12 cellular contexts compared by ENCODE assay signal in genomic region chrX:110276778-110277177, GRCh38. TPM values are rescaled to one million over a fixed set of nuclear protein-coding genes. Genes with fewer than 3 reads are reported as not detected.
DNase-seq lines count a peak whose midpoint lies in the region; ATAC-seq and TF ChIP-seq lines count a peak whose summit lies in the region.
"Had no signal": no experiment of that assay in that cellular context is flagged by ENCODE, and none has a peak within 500 bp of the region (broad histone marks: within the 10 kb centered on the region; RNA-seq: fewer than 3 reads in every experiment).

No MANE protein-coding gene starts in this region.

- H3K27me3 ChIP-seq in esophagus muscularis mucosa: no peaks in the 10 kb centered on the region

- no peak for TF ChIP-seq POLR2A in esophagus muscularis mucosa (IDR thresholded peaks at IDR 0.05; ENCODE audit: low read depth)

- peaks cover 0 to 5% (median 0%) of the 10 kb centered on the region in 4 donors for H3K4me1 ChIP-seq in esophagus muscularis mucosa

- peak; percentile 98 for ATAC-seq in GM18868 (IDR thresholded peaks at IDR 0.05; ENCODE audit: unreplicated experiment)
- peak; percentile 93 for ATAC-seq in GM21619 (IDR thresholded peaks at IDR 0.05; ENCODE audit: unreplicated experiment)
- ATAC-seq in HG03159 (IDR thresholded peaks at IDR 0.05; ENCODE audit: unreplicated experiment): peak; percentile 89

- intact Hi-C loops in esophagus muscularis mucosa (cut with DNase I): no loop called here

- 63% methylated on average over 2 of the region's 2 CpGs for WGBS in esophagus muscularis mucosa

- no peak overlapping the region for H3K4me3 ChIP-seq in esophagus muscularis mucosa

- H3K27ac ChIP-seq in esophagus muscularis mucosa (replicated peaks in 1 of 4): no peak overlapping the region

- H3K36me3 ChIP-seq in esophagus muscularis mucosa: no peaks in the 10 kb centered on the region

- TF ChIP-seq EP300 in esophagus muscularis mucosa (IDR thresholded peaks at IDR 0.05): no peak

- H3K9me3 ChIP-seq in esophagus muscularis mucosa: no peaks in the 10 kb centered on the region

- no peak for TF ChIP-seq CTCF in esophagus muscularis mucosa (IDR thresholded peaks at IDR 0.05)

- DNase-seq in glomerular visceral epithelial cell (ENCODE audit: extremely low spot score) (peak; percentile 69), esophagus muscularis mucosa (ENCODE audit: extremely low spot score) (no peak), foreskin melanocyte (no peak), ureter (ENCODE audit: low spot score) (no peak), NCI-H345 (lab: John Stamatoyannopoulos, UW) (no peak)
- DNase-seq: activated CD4-positive, alpha-beta T cell treated with anti-CD3 and anti-CD28 coated beads for 4 hours; DMS 273 treated with DMSO at 0.1 percent for 48 hours; NCI-H2029 treated with DMSO at 0.1 percent for 48 hours; SHP77 treated with DMSO at 0.1 percent for 48 hours had no signal

RNA-seq across cellular contexts. Expression of gene AMMECR1, which starts 41.1 kb away (rescaled TPM):
- total RNA-seq in esophagus muscularis mucosa (1 to 10 TPM; 1.7 to 2.5 (median 1.9) TPM), ureter (12.2 TPM)
